In genomic region chr21:32569261-32570230, GRCh38 we compare ENCODE assay signal across 8 cellular contexts. TPM values are rescaled to one million over a fixed set of nuclear protein-coding genes. Genes with fewer than 3 reads are reported as not detected.
DNase-seq lines count a peak whose midpoint lies in the region; ATAC-seq and TF ChIP-seq lines count a peak whose summit lies in the region.

No MANE protein-coding gene starts in this region.

- peak; percentile 59 for TF ChIP-seq CTCF in Calu3 (IDR thresholded peaks at IDR 0.05; ENCODE audit: unreplicated experiment)

- H3K4me3 Mint-ChIP-seq in Calu3 (ENCODE audit: low read depth, unreplicated experiment), result peak overlapping the region; percentile 78
- peak overlapping the region; percentile 94 to 96 for H3K4me3 Mint-ChIP-seq in activated T-cell treated with anti-CD3 and anti-CD28 coated beads, Interleukin-2, amount 50 U/mL, for 72 hours

- peak; percentile 70 for DNase-seq in Calu3
- DNase-seq in Jurkat, Clone E6-1 (ENCODE audit: low read depth, low spot score), result peak; percentile 85
- peak; percentile 82 for DNase-seq in activated T-cell treated with anti-CD3 and anti-CD28 coated beads, Interleukin-2, amount 50 U/mL, for 72 hours
- peak; percentile 61 for DNase-seq in fibroblast of gingiva (ENCODE audit: low read depth)
- peak; percentile 75 for DNase-seq in myocyte (ENCODE audit: low read depth)
- DNase-seq in stimulated activated CD8-positive, alpha-beta memory T cell treated with anti-CD3 and anti-CD28 coated beads, Interleukin-7, amount 100 ng/mL, for 1 hour (ENCODE audit: low read depth in 2 of 2), result peak; percentile 63 to 67

- peak; percentile 80 for ATAC-seq in GM21526 (IDR thresholded peaks at IDR 0.05; ENCODE audit: low FRiP score, unreplicated experiment)
- ATAC-seq in activated T-cell treated with anti-CD3 and anti-CD28 coated beads, Interleukin-2, amount 50 U/mL, for 72 hours (replicated peaks in 1 of 2), result peak; percentile 93 to 96

- no peaks in the 10 kb centered on the region for H3K4me1 Mint-ChIP-seq in Calu3 (ENCODE audit: low read depth, unreplicated experiment)
- peaks cover 16% of the 10 kb centered on the region for H3K4me1 Mint-ChIP-seq in activated T-cell treated with anti-CD3 and anti-CD28 coated beads, Interleukin-2, amount 50 U/mL, for 72 hours (ENCODE audit: low read depth)

- CTCF ChIA-PET in Calu3 (lab: Charles Lee), result interaction anchor here (0.7 to 1.7 kb wide), 4 partner anchors 9 to 166 kb away, joined by 3 to 7 read pairs (median 4); no protein-coding TSS in a partner anchor

- BruUV-seq in Calu3 (replicated peaks; lab: Mats Ljungman, UMichigan), result no TSS peak

- intact Hi-C loops in Calu3 (cut with micrococcal nuclease; ENCODE audit: unreplicated experiment), result no loop called here

- H3K27me3 Mint-ChIP-seq in Calu3 (ENCODE audit: unreplicated experiment), result no peaks in the 10 kb centered on the region
- no peaks in the 10 kb centered on the region for H3K27me3 Mint-ChIP-seq in activated T-cell treated with anti-CD3 and anti-CD28 coated beads, Interleukin-2, amount 50 U/mL, for 72 hours (ENCODE audit: low read depth)

- peak overlapping the region; percentile 70 for H3K4me3 ChIP-seq in Jurkat, Clone E6-1 (ENCODE audit: low read length)

- no peaks in the 10 kb centered on the region for H3K9me3 Mint-ChIP-seq in Calu3 (ENCODE audit: low read depth, unreplicated experiment)
- H3K9me3 Mint-ChIP-seq in activated T-cell treated with anti-CD3 and anti-CD28 coated beads, Interleukin-2, amount 50 U/mL, for 72 hours, result peaks cover 0 to 2% of the 10 kb centered on the region in 2 donors

- peak overlapping the region; percentile 61 for H3K27ac Mint-ChIP-seq in Calu3 (ENCODE audit: unreplicated experiment)
- H3K27ac Mint-ChIP-seq in activated T-cell treated with anti-CD3 and anti-CD28 coated beads, Interleukin-2, amount 50 U/mL, for 72 hours, result peak overlapping the region; percentile 80

- H3K36me3 Mint-ChIP-seq in Calu3 (ENCODE audit: insufficient read depth, unreplicated experiment), result no peaks in the 10 kb centered on the region
- peaks cover 2 to 4% of the 10 kb centered on the region in 2 donors for H3K36me3 Mint-ChIP-seq in activated T-cell treated with anti-CD3 and anti-CD28 coated beads, Interleukin-2, amount 50 U/mL, for 72 hours (ENCODE audit: insufficient read depth in 2 of 2)

TF ChIP-seq in PFSK-1, 5 proteins besides CTCF, POLR2A, EP300 and RAD21:
- TF ChIP-seq TAF1 (IDR thresholded peaks at IDR 0.05; ENCODE audit: borderline replicate concordance, insufficient read depth, low read length), result peak; percentile 76; the same call in 1 of the 2 replicates
- TF ChIP-seq POLR2AphosphoS5 (IDR thresholded peaks at IDR 0.05; ENCODE audit: low read depth, low read length), result peak; percentile 71
- TF ChIP-seq FOXP2 (optimal IDR thresholded peaks at IDR 0.05; ENCODE audit: borderline replicate concordance, extremely low read depth, extremely low read length, insufficient read depth), result peak; percentile 98
- TF ChIP-seq SIN3A (IDR thresholded peaks at IDR 0.05; ENCODE audit: borderline replicate concordance, insufficient read depth, low read length), result peak; percentile 75; the same call in 1 of the 2 replicates
- TF ChIP-seq REST (IDR thresholded peaks at IDR 0.05; ENCODE audit: insufficient read depth in 1 of 2, low read depth in 2 of 2, low read length in 2 of 2), result peak; percentile 25 to 32; a peak in 1 of 4 replicates

RNA-seq across cellular contexts. Expression of gene TCP10L, which starts 15.8 kb away (rescaled TPM):
- total RNA-seq in Calu3 (2022) (0.51 TPM in 1 of 2 replicates, not detected in the other), myocyte (0.83 and 3.3 TPM in 2 replicates)
- not detected for polyA plus RNA-seq in Jurkat, Clone E6-1 (2012; ENCODE audit: insufficient read depth, insufficient read length)
- 0.63 TPM for polyA plus RNA-seq in PFSK-1 (2012; ENCODE audit: insufficient read length, low read depth)
- total RNA-seq in activated T-cell treated with anti-CD3 and anti-CD28 coated beads, Interleukin-2, amount 50 U/mL, for 72 hours, result under 1 TPM; 0.43 to 0.56 TPM
- polyA plus RNA-seq in myocyte (2012), result 1.2 TPM

RNA-seq across cellular contexts. Expression of gene CFAP298, which starts 42.6 kb away (rescaled TPM):
- 28.9 and 35.9 TPM in 2 replicates for total RNA-seq in Calu3 (2022)
- 105 TPM for polyA plus RNA-seq in Jurkat, Clone E6-1 (2012; ENCODE audit: insufficient read depth, insufficient read length)
- polyA plus RNA-seq in PFSK-1 (2012; ENCODE audit: insufficient read length, low read depth), result 109 TPM
- total RNA-seq in activated T-cell treated with anti-CD3 and anti-CD28 coated beads, Interleukin-2, amount 50 U/mL, for 72 hours, result 10 to 100 TPM; 21.1 to 22.4 TPM
- total RNA-seq in myocyte, result 55.5 and 71.4 TPM in 2 replicates
- polyA plus RNA-seq in myocyte (2012), result 35.1 TPM

Comparison
In these comparisons a context has a peak if more than half of its experiments do, and no peak if none do; other contexts are left out.
1. Peak in every context shown above with its lines: DNase-seq, ATAC-seq and H3K4me3 ChIP-seq.